Comparison of ENCODE assay signal across 5 cellular contexts in the genomic region with DNA sequence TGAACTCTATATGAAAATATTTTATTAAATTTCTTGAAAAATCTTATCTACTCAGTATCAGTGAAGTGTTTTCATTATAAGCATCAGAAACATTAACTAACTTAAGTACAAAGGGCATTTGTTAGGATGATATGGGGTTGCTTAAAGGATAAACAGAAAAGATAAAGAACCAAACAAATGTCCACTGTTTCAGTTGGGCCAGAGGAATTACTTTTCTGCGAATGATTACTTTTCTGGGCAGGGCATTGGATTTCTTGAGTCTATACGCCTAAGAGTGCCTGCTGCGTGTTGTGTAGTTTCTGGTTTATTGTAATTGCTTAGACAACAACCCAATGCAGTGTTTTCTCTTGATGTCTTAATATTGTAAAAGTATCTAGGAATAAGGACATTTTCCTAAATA.
"Had no signal": no experiment of that assay in that cellular context is flagged by ENCODE, and none has a peak within 500 bp of the region (broad histone marks: within the 10 kb centered on the region; RNA-seq: fewer than 3 reads in every experiment).

No MANE protein-coding gene starts in this region.

- H3K4me3 ChIP-seq: GM23338 had no signal

- FAIRE-seq: H54 had no signal

- ATAC-seq: GM23338 had no signal

- DNase-seq: H9, HCEC 1CT, KBM-7 had no signal
